Comparison of ENCODE assay signal across 8 cellular contexts in genomic region chr10:102743078-102743587, GRCh38. TPM values are rescaled to one million over a fixed set of nuclear protein-coding genes. Genes with fewer than 3 reads are reported as not detected.
A peak's percentile ranks its signal among the peaks of the same experiment; 100 is the strongest.
DNase-seq lines count a peak whose midpoint lies in the region; ATAC-seq and TF ChIP-seq lines count a peak whose summit lies in the region.

No MANE protein-coding gene starts in this region.

- H3K4me3 ChIP-seq in CD8-positive, alpha-beta memory T cell (ENCODE audit: low read length): peak overlapping the region; percentile 9
- no peak overlapping the region for H3K4me3 ChIP-seq in body of pancreas

- no peaks in the 10 kb centered on the region for H3K9me3 ChIP-seq in CD8-positive, alpha-beta memory T cell (ENCODE audit: low read length)
- no peaks in the 10 kb centered on the region for H3K9me3 ChIP-seq in body of pancreas

- no peak overlapping the region for H3K27ac ChIP-seq in CD8-positive, alpha-beta memory T cell (ENCODE audit: low read depth, low read length)
- no peak overlapping the region for H3K27ac ChIP-seq in body of pancreas

- CTCF ChIA-PET in CD8-positive, alpha-beta memory T cell (lab: Charles Lee): interaction anchor here (0.9 to 1.9 kb wide), 5 partner anchors 27 to 240 kb away, joined by 3 to 8 read pairs (median 3); partner anchors contain the start of genes ARL3, CNNM2 and SFXN2

- no peaks in the 10 kb centered on the region for H3K36me3 ChIP-seq in CD8-positive, alpha-beta memory T cell (ENCODE audit: insufficient read depth, low read length)
- H3K36me3 ChIP-seq in body of pancreas (replicated peaks in 1 of 2; ENCODE audit: insufficient read depth in 1 of 2, low read depth in 2 of 2): no peaks in the 10 kb centered on the region

- peak overlapping the region; percentile 81 to 100 (median 94) for H3K4me3 Mint-ChIP-seq in CD8-positive, alpha-beta memory T cell
- peak overlapping the region; percentile 85 to 100 (median 91) for H3K4me3 Mint-ChIP-seq in brain
- peak overlapping the region; percentile 97 for H3K4me3 Mint-ChIP-seq in nephron progenitor cell

- H3K27ac Mint-ChIP-seq in CD8-positive, alpha-beta memory T cell: peak overlapping the region in 7 of 8 donors; percentile 8 to 97 (median 93)
- peak overlapping the region; percentile 69 to 98 (median 88) for H3K27ac Mint-ChIP-seq in brain
- H3K27ac Mint-ChIP-seq in nephron progenitor cell: peak overlapping the region; percentile 18

- ATAC-seq in HG03457 (IDR thresholded peaks at IDR 0.05; ENCODE audit: unreplicated experiment) (peak; percentile 4), body of pancreas (no peak)

- WGBS in body of pancreas, 2 donors: 28 to 29% methylated on average over 7 of the region's 7 CpGs

- intact Hi-C loops in body of pancreas (cut with DNase I): no loop called here

- H3K4me1 Mint-ChIP-seq in CD8-positive, alpha-beta memory T cell: peaks cover 37 to 50% (median 42%) of the 10 kb centered on the region in 3 donors
- H3K4me1 Mint-ChIP-seq in brain (peaks cover 42% of the 10 kb centered on the region), nephron progenitor cell (peaks cover 45% of the 10 kb centered on the region)

- no peak for DNase-seq in CD8-positive, alpha-beta memory T cell
- DNase-seq in nephron progenitor cell (no peak), NCI-H2081 (lab: John Stamatoyannopoulos, UW) (no peak), DMS79 treated with DMSO at 0.1 percent for 48 hours (lab: John Stamatoyannopoulos, UW) (no peak), body of pancreas (no peak), Kasumi-1 (lab: John Stamatoyannopoulos, UW) (no peak)

- POLR2A ChIA-PET in CD8-positive, alpha-beta memory T cell (lab: Charles Lee): interaction anchor here (0.7 to 3.2 kb wide), 5 partner anchors 29 to 241 kb away, joined by 4 to 20 read pairs (median 4); partner anchors contain the start of genes ACTR1A, ARL3, SFXN2 and TRIM8

- H3K4me1 ChIP-seq in CD8-positive, alpha-beta memory T cell (ENCODE audit: insufficient read depth, low read length): peaks cover 23% of the 10 kb centered on the region
- H3K4me1 ChIP-seq in body of pancreas: peaks cover 29% of the 10 kb centered on the region

- no peak for TF ChIP-seq CTCF in brain (conservative IDR thresholded peaks at IDR 0.05)
- TF ChIP-seq CTCF in nephron progenitor cell (IDR thresholded peaks at IDR 0.05): no peak
- no peak for TF ChIP-seq CTCF in body of pancreas (IDR thresholded peaks at IDR 0.05)

- no peaks in the 10 kb centered on the region for H3K27me3 Mint-ChIP-seq in CD8-positive, alpha-beta memory T cell
- peaks cover 3% of the 10 kb centered on the region for H3K27me3 Mint-ChIP-seq in brain
- peaks cover 2% of the 10 kb centered on the region for H3K27me3 Mint-ChIP-seq in nephron progenitor cell (ENCODE audit: low read depth, poor library complexity)

- H3K27me3 ChIP-seq in CD8-positive, alpha-beta memory T cell (ENCODE audit: insufficient read depth, low read length, poor library complexity, severe bottlenecking): no peaks in the 10 kb centered on the region
- no peaks in the 10 kb centered on the region for H3K27me3 ChIP-seq in body of pancreas

- peaks cover 0 to 10% (median 0%) of the 10 kb centered on the region in 3 donors for H3K36me3 Mint-ChIP-seq in CD8-positive, alpha-beta memory T cell
- H3K36me3 Mint-ChIP-seq in brain (peaks cover 7% of the 10 kb centered on the region), nephron progenitor cell (ENCODE audit: low read depth) (peaks cover 2% of the 10 kb centered on the region)

- no peaks in the 10 kb centered on the region for H3K9me3 Mint-ChIP-seq in CD8-positive, alpha-beta memory T cell
- H3K9me3 Mint-ChIP-seq in brain (no peaks in the 10 kb centered on the region), nephron progenitor cell (no peaks in the 10 kb centered on the region)

- TF ChIP-seq POLR2A in body of pancreas (IDR thresholded peaks at IDR 0.05): no peak

RNA-seq across cellular contexts. Expression of gene WBP1L, which starts 0.6 kb away (rescaled TPM):
- 10 to 100 TPM; 16.0 to 17.8 TPM for total RNA-seq in CD8-positive, alpha-beta memory T cell
- 28.5 TPM for polyA plus RNA-seq in CD8-positive, alpha-beta memory T cell
- polyA plus RNA-seq in brain (ENCODE audit: insufficient read depth, low read depth, low replicate concordance): 23.8 TPM
- total RNA-seq in body of pancreas: 10 to 100 TPM; 30.6 to 55.4 TPM

RNA-seq across cellular contexts. Expression of gene SFXN2, which starts 28.7 kb away (rescaled TPM):
- total RNA-seq in CD8-positive, alpha-beta memory T cell: 10 to 100 TPM; 27.6 to 30.6 TPM
- polyA plus RNA-seq in CD8-positive, alpha-beta memory T cell: 10.1 TPM
- 5.7 TPM for polyA plus RNA-seq in brain (ENCODE audit: insufficient read depth, low read depth, low replicate concordance)
- 1 to 10 TPM; 2.1 to 7.3 TPM for total RNA-seq in body of pancreas

RNA-seq across cellular contexts. Expression of gene ARL3, which starts 28.9 kb away (rescaled TPM):
- total RNA-seq in CD8-positive, alpha-beta memory T cell: 1 to 10 TPM; 8.7 TPM
- polyA plus RNA-seq in CD8-positive, alpha-beta memory T cell: 5.7 TPM
- polyA plus RNA-seq in brain (ENCODE audit: insufficient read depth, low read depth, low replicate concordance): 33.2 TPM
- total RNA-seq in body of pancreas: 1 to 10 TPM; 1.8 to 4.0 TPM

Comparison
In these comparisons a context has a peak if more than half of its experiments do, and no peak if none do; other contexts are left out.
1. H3K27ac Mint-ChIP-seq: peak in every context shown above with its lines; median percentile 93 in CD8-positive, alpha-beta memory T cell; 88 in brain; 18 in nephron progenitor cell.